Comparison of ENCODE assay signal across 9 cellular contexts in genomic region chr16:79286646-79287423, GRCh38.
DNase-seq lines count a peak whose midpoint lies in the region; ATAC-seq lines count a peak whose summit lies in the region.
"Had no signal": no experiment of that assay in that cellular context is flagged by ENCODE, and none has a peak within 500 bp of the region (broad histone marks: within the 10 kb centered on the region; RNA-seq: fewer than 3 reads in every experiment).

No MANE protein-coding gene starts in this region.

- no peaks in the 10 kb centered on the region for H3K9me2 ChIP-seq in GM23248 (ENCODE audit: insufficient read depth)

- H3K27ac Mint-ChIP-seq in immature natural killer cell = peak overlapping the region in 4 of 6 donors; percentile 13 to 68 (median 40)
- H3K27ac Mint-ChIP-seq in stimulated activated naive CD8-positive, alpha-beta T cell treated with anti-CD3 and anti-CD28 coated beads, Interleukin-15, amount 100 ng/mL, for 72 hours = no peak overlapping the region

- DNase-seq in SIG-M5 treated with dmso at 0.1 percent for 504 hours (lab: John Stamatoyannopoulos, UW; ENCODE audit: unreplicated experiment) (peak; percentile 66), SIG-M5 (lab: John Stamatoyannopoulos, UW) (no peak), NCI-H1694 (lab: John Stamatoyannopoulos, UW) (peak; percentile 75), immature natural killer cell (peak in 1 of 3 donors; percentile 12), GM23248 (no peak)
- peak; percentile 26 for DNase-seq in activated T-cell treated with anti-CD3 and anti-CD28 coated beads, Interleukin-2, amount 50 U/mL, for 1 hour
- DNase-seq in stimulated activated naive CD8-positive, alpha-beta T cell treated with anti-CD3 and anti-CD28 coated beads, Interleukin-15, amount 100 ng/mL, for 72 hours = peak; percentile 12 to 22

- H3F3A ChIP-seq in GM23248 (ENCODE audit: insufficient read depth) = no peaks in the 10 kb centered on the region

- ATAC-seq in HG02763 (IDR thresholded peaks at IDR 0.05; ENCODE audit: unreplicated experiment) = peak; percentile 90
- ATAC-seq in stimulated activated naive CD8-positive, alpha-beta T cell treated with anti-CD3 and anti-CD28 coated beads, Interleukin-15, amount 100 ng/mL, for 72 hours = peak; percentile 78
- ATAC-seq: A549 had no signal

- peaks cover 38 to 47% of the 10 kb centered on the region in 2 donors for H3K4me1 Mint-ChIP-seq in immature natural killer cell
- H3K4me1 Mint-ChIP-seq in stimulated activated naive CD8-positive, alpha-beta T cell treated with anti-CD3 and anti-CD28 coated beads, Interleukin-15, amount 100 ng/mL, for 72 hours = peaks cover 35% of the 10 kb centered on the region

- no peak overlapping the region for H2AFZ ChIP-seq in GM23248

- peaks cover 0 to 3% (median under 1%) of the 10 kb centered on the region in 3 donors for H3K36me3 Mint-ChIP-seq in immature natural killer cell

- H3K36me3 ChIP-seq in GM23248 (ENCODE audit: low read depth) = no peaks in the 10 kb centered on the region

- H3K9me3 ChIP-seq in GM23248 (ENCODE audit: low read depth) = no peaks in the 10 kb centered on the region
- H3K9me3 ChIP-seq: A549 had no signal

- H3K27ac ChIP-seq in GM23248 = no peak overlapping the region
- H3K27ac ChIP-seq: A549 had no signal

- no peaks in the 10 kb centered on the region for H3K4me1 ChIP-seq in GM23248 (ENCODE audit: insufficient read depth)
- H3K4me1 ChIP-seq: A549 had no signal

- H3K79me2 ChIP-seq in GM23248 (ENCODE audit: insufficient read depth) = no peaks in the 10 kb centered on the region

- in situ Hi-C loops in GM23248 (cut with MboI) = no loop called here

- no peaks in the 10 kb centered on the region for H4K20me1 ChIP-seq in GM23248 (ENCODE audit: insufficient read depth)

- no peak overlapping the region for H3K4me3 ChIP-seq in GM23248
- H3K4me3 ChIP-seq: A549 had no signal

- 13 to 17% methylated on average over 21 to 22 of the region's 22 CpGs for WGBS in GM23248 (ENCODE audit: low coverage in 1 of 2, low lambda C conversion rate in 2 of 2, missing lambda C conversion rate in 2 of 2), 2 experiments

- no peaks in the 10 kb centered on the region for H3K9me3 Mint-ChIP-seq in immature natural killer cell
- no peaks in the 10 kb centered on the region for H3K9me3 Mint-ChIP-seq in stimulated activated naive CD8-positive, alpha-beta T cell treated with anti-CD3 and anti-CD28 coated beads, Interleukin-15, amount 100 ng/mL, for 72 hours

- no peak overlapping the region for H3K4me2 ChIP-seq in GM23248 (ENCODE audit: unreplicated experiment)
- H3K4me2 ChIP-seq: A549 had no signal

- H3K4me3 Mint-ChIP-seq in immature natural killer cell = peak overlapping the region in 3 of 5 donors; percentile 4 to 67 (median 35)
- peak overlapping the region; percentile 33 to 56 for H3K4me3 Mint-ChIP-seq in stimulated activated naive CD8-positive, alpha-beta T cell treated with anti-CD3 and anti-CD28 coated beads, Interleukin-15, amount 100 ng/mL, for 72 hours

- no peak overlapping the region for H3K9ac ChIP-seq in GM23248

- no peaks in the 10 kb centered on the region for H3K27me3 ChIP-seq in GM23248 (replicated peaks; ENCODE audit: insufficient read depth)

- H3K27me3 Mint-ChIP-seq in immature natural killer cell (ENCODE audit: low read depth in 3 of 3) = peaks cover 0 to 2% (median 0%) of the 10 kb centered on the region in 3 donors
- H3K27me3 Mint-ChIP-seq in stimulated activated naive CD8-positive, alpha-beta T cell treated with anti-CD3 and anti-CD28 coated beads, Interleukin-15, amount 100 ng/mL, for 72 hours = peaks cover 58% of the 10 kb centered on the region

Comparison
In these comparisons a context has a peak if more than half of its experiments do, and no peak if none do; other contexts are left out.
1. DNase-seq: peak in SIG-M5 treated with dmso at 0.1 percent for 504 hours (single experiment), NCI-H1694 (single experiment), activated T-cell treated with anti-CD3 and anti-CD28 coated beads, Interleukin-2, amount 50 U/mL, for 1 hour (single experiment) and stimulated activated naive CD8-positive, alpha-beta T cell treated with anti-CD3 and anti-CD28 coated beads, Interleukin-15, amount 100 ng/mL, for 72 hours (2 of 2); none in SIG-M5 (single experiment) and GM23248 (single experiment).
2. H3K27ac Mint-ChIP-seq: peak in immature natural killer cell (4 of 6); none in stimulated activated naive CD8-positive, alpha-beta T cell treated with anti-CD3 and anti-CD28 coated beads, Interleukin-15, amount 100 ng/mL, for 72 hours (0 of 2).